1 cellular context compared by ENCODE assay signal in the genomic region with DNA sequence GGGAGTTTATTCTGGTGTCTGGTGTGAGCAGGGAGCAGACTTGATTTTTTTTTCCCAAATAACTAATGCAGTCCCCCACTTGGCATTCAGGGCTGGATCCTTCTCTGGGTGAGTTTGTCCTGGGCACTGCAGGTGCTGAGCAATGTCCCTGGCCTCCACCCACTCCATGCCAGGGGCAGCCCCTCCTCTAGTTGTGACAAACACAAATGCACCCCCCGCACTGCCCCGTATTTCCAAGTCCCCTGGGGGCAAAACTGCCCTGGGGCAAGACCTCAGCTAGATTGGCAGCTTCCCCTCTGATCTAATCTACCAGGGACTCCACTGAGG.
TF ChIP-seq lines count a peak whose summit lies in the region.

No MANE protein-coding gene starts in this region.

TF ChIP-seq in H1, 55 proteins besides CTCF, POLR2A, EP300 and RAD21 (continued from another document):
- TF ChIP-seq CEBPB (IDR thresholded peaks at IDR 0.05; ENCODE audit: low read depth, low read length): no peak
- TF ChIP-seq RBBP5 (IDR thresholded peaks at IDR 0.05; ENCODE audit: borderline replicate concordance, low read depth, low read length): no peak
- TF ChIP-seq, protein P1, sequence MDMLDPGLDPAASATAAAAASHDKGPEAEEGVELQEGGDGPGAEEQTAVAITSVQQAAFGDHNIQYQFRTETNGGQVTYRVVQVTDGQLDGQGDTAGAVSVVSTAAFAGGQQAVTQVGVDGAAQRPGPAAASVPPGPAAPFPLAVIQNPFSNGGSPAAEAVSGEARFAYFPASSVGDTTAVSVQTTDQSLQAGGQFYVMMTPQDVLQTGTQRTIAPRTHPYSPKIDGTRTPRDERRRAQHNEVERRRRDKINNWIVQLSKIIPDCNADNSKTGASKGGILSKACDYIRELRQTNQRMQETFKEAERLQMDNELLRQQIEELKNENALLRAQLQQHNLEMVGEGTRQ (IDR thresholded peaks at IDR 0.05; ENCODE audit: low read length): no peak
- TF ChIP-seq HDAC6 (IDR thresholded peaks at IDR 0.05; ENCODE audit: low read depth, low read length): no peak
- no peak for TF ChIP-seq GTF2F1 (IDR thresholded peaks at IDR 0.05; ENCODE audit: borderline replicate concordance, low read depth, low read length)
- no peak for TF ChIP-seq TAF1 (IDR thresholded peaks at IDR 0.05; ENCODE audit: low read depth, low read length)
- no peak for TF ChIP-seq SP4 (IDR thresholded peaks at IDR 0.05; ENCODE audit: low read length)
- TF ChIP-seq POLR2AphosphoS5 (IDR thresholded peaks at IDR 0.05; ENCODE audit: low read depth, low read length): no peak
- no peak for TF ChIP-seq SIRT6 (IDR thresholded peaks at IDR 0.05; ENCODE audit: low read length)
- TF ChIP-seq SIX5 (IDR thresholded peaks at IDR 0.05; ENCODE audit: low read depth, low read length): no peak
